9 cellular contexts compared by ENCODE assay signal in genomic region chr5:104412649-104413240, GRCh38.
DNase-seq lines count a peak whose midpoint lies in the region; ATAC-seq and TF ChIP-seq lines count a peak whose summit lies in the region.
"Had no signal": no experiment of that assay in that cellular context is flagged by ENCODE, and none has a peak within 500 bp of the region (broad histone marks: within the 10 kb centered on the region; RNA-seq: fewer than 3 reads in every experiment).

No MANE protein-coding gene starts in this region.

- H3K4me1 Mint-ChIP-seq in immature natural killer cell: no peaks in the 10 kb centered on the region
- H3K4me1 Mint-ChIP-seq: activated naive CD8-positive, alpha-beta T cell treated with anti-CD3 and anti-CD28 coated beads, Interleukin-2, amount 10 ng/mL, durations not matched to agents 7 days and 5 days had no signal

- H3K4me3 Mint-ChIP-seq in immature natural killer cell: no peak overlapping the region
- H3K4me3 Mint-ChIP-seq: activated naive CD8-positive, alpha-beta T cell treated with anti-CD3 and anti-CD28 coated beads, Interleukin-2, amount 10 ng/mL, durations not matched to agents 7 days and 5 days had no signal

- peak; percentile 40 for TF ChIP-seq CTCF in RWPE1 (conservative IDR thresholded peaks at IDR 0.05; ENCODE audit: low read depth)

- POLR2A ChIA-PET in RWPE1 (lab: Yijun Ruan, JAX; ENCODE audit: low non-redundant PET): no interaction called here

- H3K27me3 Mint-ChIP-seq in immature natural killer cell (ENCODE audit: low read depth in 3 of 3): peaks cover 0 to 2% (median 0%) of the 10 kb centered on the region in 3 donors
- H3K27me3 Mint-ChIP-seq: activated naive CD8-positive, alpha-beta T cell treated with anti-CD3 and anti-CD28 coated beads, Interleukin-2, amount 10 ng/mL, durations not matched to agents 7 days and 5 days had no signal

- H3K9me3 Mint-ChIP-seq in immature natural killer cell: peaks cover 5 to 42% (median 19%) of the 10 kb centered on the region in 6 donors

- DNase-seq in NCI-H345 (lab: John Stamatoyannopoulos, UW): peak; percentile 0
- DNase-seq in NCI-H345 treated with DMSO at 0.1 percent for 48 hours (lab: John Stamatoyannopoulos, UW; ENCODE audit: unreplicated experiment): no peak
- peak; percentile 10 for DNase-seq in RWPE1 (ENCODE audit: low spot score)
- peak; percentile 31 for DNase-seq in glomerular visceral epithelial cell (ENCODE audit: extremely low spot score)
- no peak for DNase-seq in immature natural killer cell
- DNase-seq in stimulated activated naive CD4-positive, alpha-beta T cell (lab: John Stamatoyannopoulos, UW): no peak
- no peak for DNase-seq in Right ventricle myocardium superior
- DNase-seq: activated naive CD8-positive, alpha-beta T cell treated with anti-CD3 and anti-CD28 coated beads, Interleukin-2, amount 10 ng/mL, durations not matched to agents 7 days and 5 days had no signal

- ATAC-seq in HG03039 (IDR thresholded peaks at IDR 0.05; ENCODE audit: unreplicated experiment) (peak; percentile 71), Right ventricle myocardium superior (ENCODE audit: poor library complexity) (no peak)

- no peaks in the 10 kb centered on the region for H3K36me3 Mint-ChIP-seq in immature natural killer cell
- H3K36me3 Mint-ChIP-seq: activated naive CD8-positive, alpha-beta T cell treated with anti-CD3 and anti-CD28 coated beads, Interleukin-2, amount 10 ng/mL, durations not matched to agents 7 days and 5 days had no signal

- CTCF ChIA-PET in RWPE1 (lab: Yijun Ruan, JAX): interaction anchor here (0.5 to 2.6 kb wide), 7 partner anchors 11 to 1250 kb away, joined by 3 to 8 read pairs (median 4); no protein-coding TSS in a partner anchor

- intact Hi-C loops in Right ventricle myocardium superior (cut with DNase I): no loop called here

- no peak overlapping the region for H3K27ac ChIP-seq in RWPE1

- H3K27ac Mint-ChIP-seq in immature natural killer cell: no peak overlapping the region
- H3K27ac Mint-ChIP-seq: activated naive CD8-positive, alpha-beta T cell treated with anti-CD3 and anti-CD28 coated beads, Interleukin-2, amount 10 ng/mL, durations not matched to agents 7 days and 5 days had no signal

Comparison
In these comparisons a context has a peak if more than half of its experiments do, and no peak if none do; other contexts are left out.
1. DNase-seq: peak in NCI-H345 (single experiment), RWPE1 (single experiment) and glomerular visceral epithelial cell (single experiment); none in NCI-H345 treated with DMSO at 0.1 percent for 48 hours (single experiment), immature natural killer cell (0 of 3), stimulated activated naive CD4-positive, alpha-beta T cell (0 of 6) and Right ventricle myocardium superior (single experiment).